ENCODE assay signal across 13 cellular contexts in the genomic region with DNA sequence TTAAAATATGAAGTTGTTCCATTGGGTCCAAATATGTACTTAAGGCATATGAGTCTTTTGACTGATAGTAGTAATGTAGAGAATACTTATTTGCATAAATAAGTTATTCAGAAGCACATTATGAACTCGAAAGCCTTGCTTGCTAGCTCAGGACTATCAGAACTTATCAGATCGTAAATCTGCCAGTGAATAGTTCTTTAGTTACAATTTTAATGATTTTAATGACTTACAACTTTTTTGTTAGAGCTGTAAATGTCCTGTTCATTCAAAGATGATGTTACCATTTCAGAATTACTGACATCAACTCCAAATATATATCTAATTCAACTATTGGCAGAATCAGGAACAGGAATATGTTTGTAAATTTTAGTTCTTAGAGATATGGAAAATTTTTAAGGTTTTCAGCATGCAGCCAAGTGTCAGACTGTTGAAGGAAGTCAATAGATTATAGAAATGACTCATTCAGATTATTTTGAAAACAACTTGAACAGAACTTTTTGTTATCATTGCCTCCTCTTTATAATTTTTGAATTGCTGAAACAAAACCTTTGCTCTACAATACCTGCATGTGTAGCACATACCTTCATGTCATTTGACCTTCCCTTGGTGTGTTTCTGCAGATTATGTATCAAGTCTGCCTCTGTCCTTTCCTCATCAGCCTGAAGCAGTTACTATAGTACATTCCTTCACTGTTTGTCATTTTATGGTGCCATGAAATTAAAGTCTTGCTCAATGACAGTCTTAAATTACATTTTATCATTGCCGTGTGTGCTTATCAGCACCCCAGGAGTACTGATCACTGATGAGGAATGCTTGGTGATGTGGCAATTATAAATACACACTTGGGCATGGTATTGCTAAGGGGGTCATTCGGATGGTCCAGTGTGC. TPM values are rescaled to one million over a fixed set of nuclear protein-coding genes. Genes with fewer than 3 reads are reported as not detected.
DNase-seq lines count a peak whose midpoint lies in the region; ATAC-seq and TF ChIP-seq lines count a peak whose summit lies in the region.
"Had no signal": no experiment of that assay in that cellular context is flagged by ENCODE, and none has a peak within 500 bp of the region (broad histone marks: within the 10 kb centered on the region; RNA-seq: fewer than 3 reads in every experiment).

No MANE protein-coding gene starts in this region.

- no peak overlapping the region for H3K56ac ChIP-seq in mesendoderm (ENCODE audit: low read length)

- DNase-seq in COLO829 (ENCODE audit: low spot score): peak; percentile 17
- DNase-seq in LHCN-M2 (ENCODE audit: low read depth): peak; percentile 64
- DNase-seq in chondrocyte (ENCODE audit: low spot score): no peak
- peak; percentile 11 for DNase-seq in mesendoderm
- no peak for DNase-seq in SKM-1 treated with dmso at 0.1 percent for 144 hours (lab: John Stamatoyannopoulos, UW; ENCODE audit: unreplicated experiment)
- DNase-seq in CD8-positive, alpha-beta memory T cell: no peak
- DNase-seq: cortex of kidney; GF-D8; kidney; stimulated activated naive B cell treated with anti-CD40 and anti-IgM and Interleukin-4, amounts not matched to agents 10 μg/mL and 1 μg/mL and 100 μg/mL, for 72 hours had no signal

- H3K4me1 Mint-ChIP-seq in chondrocyte (ENCODE audit: low read depth): peaks cover 12% of the 10 kb centered on the region
- H3K4me1 Mint-ChIP-seq in CD8-positive, alpha-beta memory T cell: peaks cover 61 to 85% (median 81%) of the 10 kb centered on the region in 3 donors

- CTCF ChIA-PET in CD8-positive, alpha-beta memory T cell (lab: Charles Lee): interaction anchor here (1.2 kb wide), 1 partner anchor 23 kb away, joined by 3 read pairs; no protein-coding TSS in a partner anchor

- H4K5ac ChIP-seq in mesendoderm (ENCODE audit: low read length): no peak overlapping the region

- no peak overlapping the region for H3K23ac ChIP-seq in mesendoderm (ENCODE audit: low read length)

- H3K9ac ChIP-seq in mesendoderm (ENCODE audit: low read length): no peak overlapping the region

- H2BK15ac ChIP-seq in mesendoderm (replicated peaks; ENCODE audit: low read depth): no peak overlapping the region

- H2BK5ac ChIP-seq in mesendoderm (ENCODE audit: low read length): no peak overlapping the region

- H3K18ac ChIP-seq in mesendoderm (ENCODE audit: low read length): no peak overlapping the region

- TF ChIP-seq CTCF in chondrocyte (IDR thresholded peaks at IDR 0.05): no peak

- no peaks in the 10 kb centered on the region for H3K79me2 ChIP-seq in mesendoderm (ENCODE audit: control insufficient read depth, insufficient read depth, low read length)

- no CpG with 5 or more reads among the region's 4 CpGs for WGBS in mesendoderm (ENCODE audit: extremely low coverage, insufficient coverage, low lambda C conversion rate)

- no peaks in the 10 kb centered on the region for H3K4me1 ChIP-seq in mesendoderm (ENCODE audit: control insufficient read depth, low read depth, low read length)
- peaks cover 26% of the 10 kb centered on the region for H3K4me1 ChIP-seq in CD8-positive, alpha-beta memory T cell (ENCODE audit: insufficient read depth, low read length)

- H2BK120ac ChIP-seq in mesendoderm (ENCODE audit: low read depth, low read length): no peak overlapping the region

- POLR2A ChIA-PET in CD8-positive, alpha-beta memory T cell (lab: Charles Lee): no interaction called here

- no peaks in the 10 kb centered on the region for H3K36me3 ChIP-seq in mesendoderm (ENCODE audit: control insufficient read depth, insufficient read depth, low read length)
- H3K36me3 ChIP-seq in CD8-positive, alpha-beta memory T cell (ENCODE audit: insufficient read depth, low read length): no peaks in the 10 kb centered on the region

- H3K27ac Mint-ChIP-seq in chondrocyte (ENCODE audit: unreplicated experiment): peak overlapping the region; percentile 37
- peak overlapping the region in 3 of 8 donors; percentile 8 to 23 (median 10) for H3K27ac Mint-ChIP-seq in CD8-positive, alpha-beta memory T cell
- H3K27ac Mint-ChIP-seq: stimulated activated naive B cell treated with anti-CD40 and anti-IgM and Interleukin-4, amounts not matched to agents 10 μg/mL and 1 μg/mL and 100 μg/mL, for 72 hours had no signal

- no peak overlapping the region for H3K4ac ChIP-seq in mesendoderm (ENCODE audit: low read depth, low read length)

- no peaks in the 10 kb centered on the region for H3K9me3 Mint-ChIP-seq in chondrocyte (ENCODE audit: low read depth)
- no peaks in the 10 kb centered on the region for H3K9me3 Mint-ChIP-seq in CD8-positive, alpha-beta memory T cell
- H3K9me3 Mint-ChIP-seq: stimulated activated naive B cell treated with anti-CD40 and anti-IgM and Interleukin-4, amounts not matched to agents 10 μg/mL and 1 μg/mL and 100 μg/mL, for 72 hours had no signal

- H3K36me3 Mint-ChIP-seq in chondrocyte (ENCODE audit: low read depth): peaks cover 6% of the 10 kb centered on the region
- H3K36me3 Mint-ChIP-seq in CD8-positive, alpha-beta memory T cell: peaks cover 8 to 42% (median 25%) of the 10 kb centered on the region in 3 donors

- H3K4me3 Mint-ChIP-seq in chondrocyte (ENCODE audit: unreplicated experiment): no peak overlapping the region
- peak overlapping the region in 1 of 7 donors; percentile 18 for H3K4me3 Mint-ChIP-seq in CD8-positive, alpha-beta memory T cell
- H3K4me3 Mint-ChIP-seq: stimulated activated naive B cell treated with anti-CD40 and anti-IgM and Interleukin-4, amounts not matched to agents 10 μg/mL and 1 μg/mL and 100 μg/mL, for 72 hours had no signal

- H3K4me3 ChIP-seq in mesendoderm (ENCODE audit: low read length): no peak overlapping the region
- no peak overlapping the region for H3K4me3 ChIP-seq in CD8-positive, alpha-beta memory T cell (ENCODE audit: low read length)
- H3K4me3 ChIP-seq: skin epidermis had no signal

- no peak overlapping the region for H3K4me2 ChIP-seq in mesendoderm (ENCODE audit: low read length)

- H2AK5ac ChIP-seq in mesendoderm (ENCODE audit: low read length): no peak overlapping the region

- no peak overlapping the region for H4K8ac ChIP-seq in mesendoderm (ENCODE audit: low read depth, low read length)

- H3K27me3 ChIP-seq in mesendoderm (ENCODE audit: insufficient read depth, low read length, poor library complexity): no peaks in the 10 kb centered on the region
- no peaks in the 10 kb centered on the region for H3K27me3 ChIP-seq in CD8-positive, alpha-beta memory T cell (ENCODE audit: insufficient read depth, low read length, poor library complexity, severe bottlenecking)

- no peaks in the 10 kb centered on the region for H3K9me3 ChIP-seq in CD8-positive, alpha-beta memory T cell (ENCODE audit: low read length)

- no peaks in the 10 kb centered on the region for H3K27me3 Mint-ChIP-seq in chondrocyte (ENCODE audit: low read depth)
- H3K27me3 Mint-ChIP-seq in CD8-positive, alpha-beta memory T cell: no peaks in the 10 kb centered on the region
- H3K27me3 Mint-ChIP-seq: stimulated activated naive B cell treated with anti-CD40 and anti-IgM and Interleukin-4, amounts not matched to agents 10 μg/mL and 1 μg/mL and 100 μg/mL, for 72 hours had no signal

- no peak for ATAC-seq in HG02884 (IDR thresholded peaks at IDR 0.05; ENCODE audit: unreplicated experiment)
- no peak for ATAC-seq in HG03342 (IDR thresholded peaks at IDR 0.05; ENCODE audit: unreplicated experiment)
- ATAC-seq: stimulated activated naive B cell treated with anti-CD40 and anti-IgM and Interleukin-4, amounts not matched to agents 10 μg/mL and 1 μg/mL and 100 μg/mL, for 72 hours had no signal

- H3K79me1 ChIP-seq in mesendoderm (ENCODE audit: low read length): peaks cover 5% of the 10 kb centered on the region

- H3K27ac ChIP-seq in mesendoderm (ENCODE audit: low read depth, low read length): no peak overlapping the region
- H3K27ac ChIP-seq in CD8-positive, alpha-beta memory T cell (ENCODE audit: low read depth, low read length): no peak overlapping the region

RNA-seq across cellular contexts. Expression of a gene that starts 44.9 kb away (rescaled TPM):
- total RNA-seq in LHCN-M2 (2014; rRNA removed) (20.7 and 23.9 TPM in 2 replicates), chondrocyte (11.3 to 14.9 TPM (median 13.4 TPM) in 3 replicates)
- 11.7 TPM for polyA plus RNA-seq in LHCN-M2 (2012)
- 30.1 TPM for polyA plus RNA-seq in mesendoderm (2013, experiment 1 of 2)
- polyA plus RNA-seq in mesendoderm (2013, experiment 2 of 2): 30.3 TPM
- total RNA-seq in CD8-positive, alpha-beta memory T cell: 10 to 100 TPM; 39.0 to 41.9 TPM
- 56.3 TPM for polyA plus RNA-seq in CD8-positive, alpha-beta memory T cell

Comparison
In these comparisons a context has a peak if more than half of its experiments do, and no peak if none do; other contexts are left out.
1. DNase-seq: peak in COLO829 (single experiment), LHCN-M2 (single experiment) and mesendoderm (single experiment); none in chondrocyte (single experiment), SKM-1 treated with dmso at 0.1 percent for 144 hours (single experiment) and CD8-positive, alpha-beta memory T cell (0 of 5).